24 cellular contexts compared by ENCODE assay signal in the genomic region with DNA sequence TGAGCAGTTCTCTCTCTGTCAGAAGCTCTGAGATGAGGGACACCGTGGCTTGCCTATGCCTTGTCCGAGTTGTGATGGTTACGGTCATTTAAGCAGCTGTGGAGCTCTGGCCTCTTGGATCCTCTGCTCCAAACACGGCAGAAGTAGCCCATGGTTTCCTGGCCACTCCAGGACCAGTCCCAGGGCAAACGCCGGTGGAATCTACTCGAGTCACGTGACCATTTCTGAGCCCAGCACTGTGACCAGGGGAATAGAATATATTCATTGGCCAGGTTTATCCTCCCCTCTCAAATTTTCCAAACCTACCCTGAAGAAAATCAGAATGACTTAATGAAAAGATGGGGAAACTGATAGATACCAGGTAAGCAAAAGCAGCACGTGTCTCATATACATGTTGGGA.
"Had no signal": no experiment of that assay in that cellular context is flagged by ENCODE, and none has a peak within 500 bp of the region (broad histone marks: within the 10 kb centered on the region; RNA-seq: fewer than 3 reads in every experiment).

No MANE protein-coding gene starts in this region.

- H3K27me3 ChIP-seq: hepatocyte, neural progenitor cell, ovary, sigmoid colon, spleen, tibial nerve, uterus had no signal

- FAIRE-seq: small intestine had no signal

- H2AFZ ChIP-seq: hepatocyte, neural progenitor cell had no signal

- H3K27ac Mint-ChIP-seq: mesothelial cell of epicardium; natural killer cell; nephron progenitor cell; neural progenitor cell; stimulated activated effector memory CD8-positive, alpha-beta T cell treated with anti-CD3 and anti-CD28 coated beads, Interleukin-12 subunit alpha, Interleukin-12 subunit beta, amount 100 ng/mL, for 72 hours; stimulated activated naive CD8-positive, alpha-beta T cell treated with anti-CD3 and anti-CD28 coated beads, Interleukin-15, Interleukin-2, amounts not matched to agents 100 ng/mL and 50 ng/mL, for 24 hours; type B pancreatic cell had no signal

- H3K79me2 ChIP-seq: hepatocyte had no signal

- H3K27ac ChIP-seq: hepatocyte, left ventricle myocardium inferior, neural progenitor cell, ovary, prostate gland, sigmoid colon, spleen, tibial nerve, uterus had no signal

- H3K4me1 ChIP-seq: uterus had no signal

- ATAC-seq: natural killer cell; right cardiac atrium; stimulated activated effector memory CD8-positive, alpha-beta T cell treated with anti-CD3 and anti-CD28 coated beads, Interleukin-12 subunit alpha, Interleukin-12 subunit beta, amount 100 ng/mL, for 72 hours had no signal

- H3K4me3 Mint-ChIP-seq: mesothelial cell of epicardium; naive B cell; natural killer cell; nephron progenitor cell; neural progenitor cell; stimulated activated effector memory CD8-positive, alpha-beta T cell treated with anti-CD3 and anti-CD28 coated beads, Interleukin-12 subunit alpha, Interleukin-12 subunit beta, amount 100 ng/mL, for 72 hours; stimulated activated naive CD8-positive, alpha-beta T cell treated with anti-CD3 and anti-CD28 coated beads, Interleukin-15, Interleukin-2, amounts not matched to agents 100 ng/mL and 50 ng/mL, for 24 hours; type B pancreatic cell had no signal

- H3K9me3 ChIP-seq: left ventricle myocardium inferior, ovary, prostate gland, sigmoid colon, spleen, tibial nerve, uterus had no signal

- H3K4me3 ChIP-seq: hepatocyte, left ventricle myocardium inferior, lung, neural progenitor cell, ovary, prostate gland, sigmoid colon, spleen, tibial nerve, uterus had no signal

- H3K4me2 ChIP-seq: hepatocyte, neural progenitor cell had no signal

- H3K36me3 Mint-ChIP-seq: mesothelial cell of epicardium; naive B cell; natural killer cell; stimulated activated effector memory CD8-positive, alpha-beta T cell treated with anti-CD3 and anti-CD28 coated beads, Interleukin-12 subunit alpha, Interleukin-12 subunit beta, amount 100 ng/mL, for 72 hours; type B pancreatic cell had no signal

- H3K9ac ChIP-seq: neural progenitor cell had no signal

- H3K36me3 ChIP-seq: left ventricle myocardium inferior, neural progenitor cell, ovary, prostate gland, sigmoid colon, spleen, tibial nerve, uterus had no signal

- H3K4me1 Mint-ChIP-seq: natural killer cell; stimulated activated effector memory CD8-positive, alpha-beta T cell treated with anti-CD3 and anti-CD28 coated beads, Interleukin-12 subunit alpha, Interleukin-12 subunit beta, amount 100 ng/mL, for 72 hours had no signal

- DNase-seq: islet precursor cell; left ventricle myocardium inferior; mesendoderm; naive B cell; natural killer cell; nephron progenitor cell; ovary; retina; right cardiac atrium; sigmoid colon; small intestine; spleen; stimulated activated CD4-positive, alpha-beta T cell treated with anti-CD3 and anti-CD28 coated beads, Interleukin-4, amount 100 ng/mL, for 24 hours; stimulated activated naive CD4-positive, alpha-beta T cell; uterus had no signal

- H3K9me3 Mint-ChIP-seq: mesothelial cell of epicardium; naive B cell; natural killer cell; nephron progenitor cell; stimulated activated effector memory CD8-positive, alpha-beta T cell treated with anti-CD3 and anti-CD28 coated beads, Interleukin-12 subunit alpha, Interleukin-12 subunit beta, amount 100 ng/mL, for 72 hours; stimulated activated naive CD8-positive, alpha-beta T cell treated with anti-CD3 and anti-CD28 coated beads, Interleukin-15, Interleukin-2, amounts not matched to agents 100 ng/mL and 50 ng/mL, for 24 hours; type B pancreatic cell had no signal
